28 cellular contexts compared by ENCODE assay signal in genomic region chr3:43128458-43128857, GRCh38.
"Had no signal": no experiment of that assay in that cellular context is flagged by ENCODE, and none has a peak within 500 bp of the region (broad histone marks: within the 10 kb centered on the region; RNA-seq: fewer than 3 reads in every experiment).

No MANE protein-coding gene starts in this region.

- H3K9me3 ChIP-seq: colonic mucosa, suprapubic skin, upper lobe of right lung, uterus had no signal

- H3K4me3 ChIP-seq: colonic mucosa, heart right ventricle, neural progenitor cell, right atrium auricular region, smooth muscle cell, suprapubic skin, transverse colon, upper lobe of right lung, uterus had no signal

- DNase-seq: colonic mucosa; effector CD8-positive, alpha-beta T cell; endodermal cell; foreskin melanocyte; glutamatergic neuron; heart right ventricle; hippocampal formation; mesendoderm; midbrain; naive thymus-derived CD4-positive, alpha-beta T cell; stimulated activated CD4-positive, alpha-beta T cell treated with anti-CD3 and anti-CD28 coated beads, Interleukin-12 subunit alpha, Interleukin-12 subunit beta, amount 100 ng/mL, for 4 hours; stimulated activated CD4-positive, alpha-beta T cell treated with anti-CD3 and anti-CD28 coated beads, Interleukin-1b, Interleukin-23, amount 100 ng/mL, for 48 hours; stimulated activated CD4-positive, alpha-beta T cell treated with anti-CD3 and anti-CD28 coated beads, Interleukin-4, amount 100 ng/mL, for 1 hour; stimulated activated CD8-positive, alpha-beta memory T cell treated with anti-CD3 and anti-CD28 coated beads, Interleukin-4, amount 100 ng/mL, for 48 hours; stimulated activated naive CD4-positive, alpha-beta T cell; stimulated activated naive CD8-positive, alpha-beta T cell treated with anti-CD3 and anti-CD28 coated beads, Interleukin-15, amount 100 ng/mL, for 72 hours; transverse colon; upper lobe of right lung; uterus had no signal

- H3K36me3 ChIP-seq: colonic mucosa, heart right ventricle, neural progenitor cell, right atrium auricular region, suprapubic skin, transverse colon, upper lobe of right lung, uterus had no signal

- H3K9ac ChIP-seq: neural progenitor cell, parathyroid adenoma had no signal

- H2AFZ ChIP-seq: neural progenitor cell, parathyroid adenoma had no signal

- H3K4me1 ChIP-seq: colonic mucosa, heart right ventricle, neural progenitor cell, parathyroid adenoma, right atrium auricular region, suprapubic skin, transverse colon, upper lobe of right lung, uterus had no signal

- H3K27me3 ChIP-seq: colonic mucosa, heart right ventricle, neural progenitor cell, right atrium auricular region, suprapubic skin, transverse colon, upper lobe of right lung, uterus had no signal

- H3K4me2 ChIP-seq: neural progenitor cell, smooth muscle cell had no signal

- H3K79me2 ChIP-seq: parathyroid adenoma had no signal

- FAIRE-seq: keratinocyte had no signal

- ATAC-seq: esophagus mucosa; heart right ventricle; naive thymus-derived CD4-positive, alpha-beta T cell; sciatic nerve; stimulated activated naive CD8-positive, alpha-beta T cell treated with anti-CD3 and anti-CD28 coated beads, Interleukin-15, amount 100 ng/mL, for 72 hours; upper lobe of right lung had no signal

- H3K27ac ChIP-seq: colonic mucosa, epithelial cell of prostate, heart right ventricle, neural progenitor cell, parathyroid adenoma, right atrium auricular region, suprapubic skin, transverse colon, upper lobe of right lung, uterus had no signal
